ENCODE assay signal across 1 cellular context in the genomic region with DNA sequence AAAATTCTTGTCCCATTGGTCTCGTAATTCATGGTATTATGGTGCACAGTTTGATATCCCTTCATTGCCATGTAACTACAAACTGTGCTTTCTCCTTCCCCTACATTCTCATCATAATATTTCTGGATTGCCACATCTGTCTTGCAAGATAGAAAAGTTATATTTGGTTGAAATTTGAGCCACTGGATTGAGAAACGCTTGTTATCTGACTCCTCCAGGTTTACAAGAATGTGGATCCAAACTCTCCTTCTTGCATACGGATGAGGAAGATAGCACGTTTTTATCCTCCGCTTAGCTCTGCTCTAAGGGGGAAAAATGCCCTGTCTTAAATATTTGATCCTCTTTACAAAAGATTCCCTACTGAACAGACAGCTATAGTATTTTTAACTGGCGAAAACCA.
TF ChIP-seq lines count a peak whose summit lies in the region.

No MANE protein-coding gene starts in this region.

TF ChIP-seq in K562, 482 proteins besides CTCF, POLR2A, EP300 and RAD21 (continued from another document and continues in another):
- TF ChIP-seq MTA2 (IDR thresholded peaks at IDR 0.05; ENCODE audit: low read depth) (peak; percentile 86), ZNF696 (CRISPR knock-in tag; conservative IDR thresholded peaks at IDR 0.05) (no peak), HES1 (IDR thresholded peaks at IDR 0.05; ENCODE audit: low read depth) (0 out of 2 replicates have a peak, but pooled peaks have one; percentile 40), ZNF146 (CRISPR knock-in tag; IDR thresholded peaks at IDR 0.05; ENCODE audit: unreplicated experiment) (no peak), ZMIZ1 (IDR thresholded peaks at IDR 0.05; ENCODE audit: low read depth in 2 of 2, low read length in 2 of 2) (0 out of 4 replicates have a peak, but pooled peaks of 1 of the 2 experiments have one; percentile 36), ZNF449 (CRISPR knock-in tag; IDR thresholded peaks at IDR 0.05) (0 out of 2 replicates have a peak, but pooled peaks have one; percentile 23), TAL1 (IDR thresholded peaks at IDR 0.05) (peak; percentile 94), RFX1 (IDR thresholded peaks at IDR 0.05) (no peak), KLF16 (IDR thresholded peaks at IDR 0.05) (peak; percentile 86), SNAPC5 (CRISPR knock-in tag; IDR thresholded peaks at IDR 0.05) (no peak), FOXM1 (IDR thresholded peaks at IDR 0.05; ENCODE audit: low read depth) (peak; percentile 60; the same call in 1 of the 2 replicates), FOXM1 (CRISPR knock-in tag; IDR thresholded peaks at IDR 0.05; ENCODE audit: low read depth) (no peak), STAT5A (IDR thresholded peaks at IDR 0.05; ENCODE audit: borderline replicate concordance, low read length) (peak; percentile 56; the same call in 1 of the 2 replicates), FUS (optimal IDR thresholded peaks at IDR 0.05; ENCODE audit: low read depth, low read length) (no peak), PML (IDR thresholded peaks at IDR 0.05; ENCODE audit: low read length) (peak; percentile 81), ZNF23 (CRISPR knock-in tag; IDR thresholded peaks at IDR 0.05) (no peak), ZBTB9 (CRISPR knock-in tag; IDR thresholded peaks at IDR 0.05) (peak; percentile 36; the same call in 1 of the 2 replicates), HDAC1 (IDR thresholded peaks at IDR 0.05) (0 out of 4 replicates have a peak, but pooled peaks of 1 of the 2 experiments have one; percentile 22), RCOR1 (IDR thresholded peaks at IDR 0.05; ENCODE audit: borderline replicate concordance in 1 of 2, low read depth in 2 of 2, low read length in 2 of 2) (peak in 1 of 2 experiments; percentile 65; a peak in 2 of 4 replicates), NFIX (CRISPR knock-in tag; IDR thresholded peaks at IDR 0.05; ENCODE audit: low read depth) (no peak), SPI1 (IDR thresholded peaks at IDR 0.05; ENCODE audit: borderline replicate concordance, low read depth, low read length) (no peak), NCOR1 (IDR thresholded peaks at IDR 0.05) (peak; percentile 81), CBFA2T2 (conservative IDR thresholded peaks at IDR 0.05) (peak; percentile 83), FOSL1 (tag; conservative IDR thresholded peaks at IDR 0.05) (0 out of 2 replicates have a peak, but pooled peaks have one; percentile 20), SMAD4 (CRISPR knock-in tag; conservative IDR thresholded peaks at IDR 0.05) (0 out of 2 replicates have a peak, but pooled peaks have one; percentile 45), ZBTB11 (CRISPR knock-in tag; IDR thresholded peaks at IDR 0.05) (0 out of 6 replicates have a peak, but pooled peaks of 1 of the 3 experiments have one; percentile 38), ZNF584 (CRISPR knock-in tag; IDR thresholded peaks at IDR 0.05; ENCODE audit: low read depth) (0 out of 2 replicates have a peak, but pooled peaks have one; percentile 35), ESRRB (CRISPR knock-in tag; IDR thresholded peaks at IDR 0.05; ENCODE audit: borderline replicate concordance) (no peak), TEAD1 (CRISPR knock-in tag; IDR thresholded peaks at IDR 0.05) (peak in 1 of 2 experiments; percentile 89; a peak in 2 of 4 replicates), PTBP1 (IDR thresholded peaks at IDR 0.05; ENCODE audit: low read depth, low read length) (no peak), POLR2H (tag; IDR thresholded peaks at IDR 0.05; ENCODE audit: low read depth) (no peak), DPF2 (IDR thresholded peaks at IDR 0.05) (peak; percentile 73), ELF4 (CRISPR knock-in tag; IDR thresholded peaks at IDR 0.05) (0 out of 2 replicates have a peak, but pooled peaks have one; percentile 60), ARID1B (IDR thresholded peaks at IDR 0.05) (peak; percentile 92), CBX1 (IDR thresholded peaks at IDR 0.05; ENCODE audit: low read depth) (no peak), TSC22D4 (tag; IDR thresholded peaks at IDR 0.05) (no peak), HDAC6 (IDR thresholded peaks at IDR 0.05; ENCODE audit: low read depth, low read length) (no peak), SOX6 (IDR thresholded peaks at IDR 0.05) (peak; percentile 74), ZNF766 (CRISPR knock-in tag; conservative IDR thresholded peaks at IDR 0.05) (peak; percentile 58; the same call in 1 of the 2 replicates), MEF2A (IDR thresholded peaks at IDR 0.05; ENCODE audit: control insufficient read depth, low read depth, low read length) (peak; percentile 62; the same call in 1 of the 2 replicates), RUNX1 (IDR thresholded peaks at IDR 0.05; ENCODE audit: low read depth) (no peak), HDAC2 (IDR thresholded peaks at IDR 0.05) (0 out of 2 replicates have a peak, but pooled peaks have one; percentile 29), BHLHE40 (IDR thresholded peaks at IDR 0.05; ENCODE audit: low read length) (peak; percentile 43; the same call in 1 of the 2 replicates), ZSCAN32 (CRISPR knock-in tag; IDR thresholded peaks at IDR 0.05) (no peak)
- TF ChIP-seq, protein P1, sequence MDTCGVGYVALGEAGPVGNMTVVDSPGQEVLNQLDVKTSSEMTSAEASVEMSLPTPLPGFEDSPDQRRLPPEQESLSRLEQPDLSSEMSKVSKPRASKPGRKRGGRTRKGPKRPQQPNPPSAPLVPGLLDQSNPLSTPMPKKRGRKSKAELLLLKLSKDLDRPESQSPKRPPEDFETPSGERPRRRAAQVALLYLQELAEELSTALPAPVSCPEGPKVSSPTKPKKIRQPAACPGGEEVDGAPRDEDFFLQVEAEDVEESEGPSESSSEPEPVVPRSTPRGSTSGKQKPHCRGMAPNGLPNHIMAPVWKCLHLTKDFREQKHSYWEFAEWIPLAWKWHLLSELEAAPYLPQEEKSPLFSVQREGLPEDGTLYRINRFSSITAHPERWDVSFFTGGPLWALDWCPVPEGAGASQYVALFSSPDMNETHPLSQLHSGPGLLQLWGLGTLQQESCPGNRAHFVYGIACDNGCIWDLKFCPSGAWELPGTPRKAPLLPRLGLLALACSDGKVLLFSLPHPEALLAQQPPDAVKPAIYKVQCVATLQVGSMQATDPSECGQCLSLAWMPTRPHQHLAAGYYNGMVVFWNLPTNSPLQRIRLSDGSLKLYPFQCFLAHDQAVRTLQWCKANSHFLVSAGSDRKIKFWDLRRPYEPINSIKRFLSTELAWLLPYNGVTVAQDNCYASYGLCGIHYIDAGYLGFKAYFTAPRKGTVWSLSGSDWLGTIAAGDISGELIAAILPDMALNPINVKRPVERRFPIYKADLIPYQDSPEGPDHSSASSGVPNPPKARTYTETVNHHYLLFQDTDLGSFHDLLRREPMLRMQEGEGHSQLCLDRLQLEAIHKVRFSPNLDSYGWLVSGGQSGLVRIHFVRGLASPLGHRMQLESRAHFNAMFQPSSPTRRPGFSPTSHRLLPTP (IDR thresholded peaks at IDR 0.05; ENCODE audit: borderline replicate concordance, extremely low read depth, insufficient read length) = no peak
- TF ChIP-seq, protein P2, sequence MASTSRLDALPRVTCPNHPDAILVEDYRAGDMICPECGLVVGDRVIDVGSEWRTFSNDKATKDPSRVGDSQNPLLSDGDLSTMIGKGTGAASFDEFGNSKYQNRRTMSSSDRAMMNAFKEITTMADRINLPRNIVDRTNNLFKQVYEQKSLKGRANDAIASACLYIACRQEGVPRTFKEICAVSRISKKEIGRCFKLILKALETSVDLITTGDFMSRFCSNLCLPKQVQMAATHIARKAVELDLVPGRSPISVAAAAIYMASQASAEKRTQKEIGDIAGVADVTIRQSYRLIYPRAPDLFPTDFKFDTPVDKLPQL (IDR thresholded peaks at IDR 0.05; ENCODE audit: extremely low read depth, insufficient read length) = no peak
- TF ChIP-seq, protein P3, sequence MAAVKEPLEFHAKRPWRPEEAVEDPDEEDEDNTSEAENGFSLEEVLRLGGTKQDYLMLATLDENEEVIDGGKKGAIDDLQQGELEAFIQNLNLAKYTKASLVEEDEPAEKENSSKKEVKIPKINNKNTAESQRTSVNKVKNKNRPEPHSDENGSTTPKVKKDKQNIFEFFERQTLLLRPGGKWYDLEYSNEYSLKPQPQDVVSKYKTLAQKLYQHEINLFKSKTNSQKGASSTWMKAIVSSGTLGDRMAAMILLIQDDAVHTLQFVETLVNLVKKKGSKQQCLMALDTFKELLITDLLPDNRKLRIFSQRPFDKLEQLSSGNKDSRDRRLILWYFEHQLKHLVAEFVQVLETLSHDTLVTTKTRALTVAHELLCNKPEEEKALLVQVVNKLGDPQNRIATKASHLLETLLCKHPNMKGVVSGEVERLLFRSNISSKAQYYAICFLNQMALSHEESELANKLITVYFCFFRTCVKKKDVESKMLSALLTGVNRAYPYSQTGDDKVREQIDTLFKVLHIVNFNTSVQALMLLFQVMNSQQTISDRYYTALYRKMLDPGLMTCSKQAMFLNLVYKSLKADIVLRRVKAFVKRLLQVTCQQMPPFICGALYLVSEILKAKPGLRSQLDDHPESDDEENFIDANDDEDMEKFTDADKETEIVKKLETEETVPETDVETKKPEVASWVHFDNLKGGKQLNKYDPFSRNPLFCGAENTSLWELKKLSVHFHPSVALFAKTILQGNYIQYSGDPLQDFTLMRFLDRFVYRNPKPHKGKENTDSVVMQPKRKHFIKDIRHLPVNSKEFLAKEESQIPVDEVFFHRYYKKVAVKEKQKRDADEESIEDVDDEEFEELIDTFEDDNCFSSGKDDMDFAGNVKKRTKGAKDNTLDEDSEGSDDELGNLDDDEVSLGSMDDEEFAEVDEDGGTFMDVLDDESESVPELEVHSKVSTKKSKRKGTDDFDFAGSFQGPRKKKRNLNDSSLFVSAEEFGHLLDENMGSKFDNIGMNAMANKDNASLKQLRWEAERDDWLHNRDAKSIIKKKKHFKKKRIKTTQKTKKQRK (IDR thresholded peaks at IDR 0.05; ENCODE audit: borderline replicate concordance, low read depth, low read length) = no peak
